12 cellular contexts compared by ENCODE assay signal in genomic region chr13:27442797-27443196, GRCh38.
DNase-seq lines count a peak whose midpoint lies in the region; ATAC-seq and TF ChIP-seq lines count a peak whose summit lies in the region.
"Had no signal": no experiment of that assay in that cellular context is flagged by ENCODE, and none has a peak within 500 bp of the region (broad histone marks: within the 10 kb centered on the region; RNA-seq: fewer than 3 reads in every experiment).

No MANE protein-coding gene starts in this region.

- peak overlapping the region; percentile 77 for H3K27ac Mint-ChIP-seq in T-helper 1 cell treated with Interleukin-12 subunit alpha and Interleukin-12 subunit beta and Interleukin-4 antibody, amounts not matched to agents 30 μg/mL and 1 μg/mL, for 36 hours
- H3K27ac Mint-ChIP-seq in activated naive CD8-positive, alpha-beta T cell treated with anti-CD3 and anti-CD28 coated beads, Interleukin-2, amount 50 U/mL, for 24 hours = peak overlapping the region; percentile 59
- H3K27ac Mint-ChIP-seq in nephron = peak overlapping the region in 2 of 3 experiments; percentile 20 to 41

- H2AFZ ChIP-seq in Loucy (ENCODE audit: low read length) (no peak overlapping the region), MM.1S (ENCODE audit: low read length) (no peak overlapping the region)

- no peak for ATAC-seq in activated naive CD8-positive, alpha-beta T cell treated with anti-CD3 and anti-CD28 coated beads, Interleukin-2, amount 50 U/mL, for 24 hours
- ATAC-seq in GM21381 (IDR thresholded peaks at IDR 0.05; ENCODE audit: unreplicated experiment) = no peak

- H3K4me1 ChIP-seq in Loucy (ENCODE audit: insufficient read depth, low read length, poor library complexity, severe bottlenecking) (peaks cover 72% of the 10 kb centered on the region), MM.1S (ENCODE audit: low read length) (peaks cover 23% of the 10 kb centered on the region; the same call in 1 of the 2 replicates)

- no peaks in the 10 kb centered on the region for H3K27me3 Mint-ChIP-seq in T-helper 1 cell treated with Interleukin-12 subunit alpha and Interleukin-12 subunit beta and Interleukin-4 antibody, amounts not matched to agents 30 μg/mL and 1 μg/mL, for 36 hours (ENCODE audit: low read depth)
- H3K27me3 Mint-ChIP-seq in activated naive CD8-positive, alpha-beta T cell treated with anti-CD3 and anti-CD28 coated beads, Interleukin-2, amount 50 U/mL, for 24 hours = no peaks in the 10 kb centered on the region
- H3K27me3 Mint-ChIP-seq in nephron (ENCODE audit: low read depth) = no peaks in the 10 kb centered on the region

- H3K9ac ChIP-seq in Loucy (ENCODE audit: low read depth, low read length, poor library complexity, severe bottlenecking) (peak overlapping the region; percentile 71), MM.1S (ENCODE audit: low read length) (no peak overlapping the region)

- H3K27me3 ChIP-seq in Loucy (ENCODE audit: insufficient read depth, low read length, poor library complexity, severe bottlenecking) = no peaks in the 10 kb centered on the region
- H3K27me3 ChIP-seq in brain microvascular endothelial cell (replicated peaks) = no peaks in the 10 kb centered on the region
- H3K27me3 ChIP-seq in MM.1S (replicated peaks; ENCODE audit: insufficient read depth, low read length) = no peaks in the 10 kb centered on the region
- H3K27me3 ChIP-seq: pancreas had no signal

- H3F3A ChIP-seq in Loucy (ENCODE audit: low read depth) (peaks cover 35% of the 10 kb centered on the region), MM.1S (ENCODE audit: insufficient read depth, low read length) (peaks cover 18% of the 10 kb centered on the region; the same call in 1 of the 2 replicates)

- in situ Hi-C loops in brain microvascular endothelial cell (cut with HindIII; ENCODE audit: low pct_ligation_motif_present, low sequenced_read_pairs) = no loop called here

- peaks cover 57% of the 10 kb centered on the region for H3K79me2 ChIP-seq in Loucy (ENCODE audit: insufficient read depth, low read length)
- peaks cover 22% of the 10 kb centered on the region for H3K79me2 ChIP-seq in MM.1S (ENCODE audit: low read length)

- peak overlapping the region; percentile 45 for H3K4me3 Mint-ChIP-seq in T-helper 1 cell treated with Interleukin-12 subunit alpha and Interleukin-12 subunit beta and Interleukin-4 antibody, amounts not matched to agents 30 μg/mL and 1 μg/mL, for 36 hours
- H3K4me3 Mint-ChIP-seq in activated naive CD8-positive, alpha-beta T cell treated with anti-CD3 and anti-CD28 coated beads, Interleukin-2, amount 50 U/mL, for 24 hours = peak overlapping the region; percentile 54
- no peak overlapping the region for H3K4me3 Mint-ChIP-seq in nephron

- H3K4me3 ChIP-seq in Loucy (ENCODE audit: low read length, poor library complexity, severe bottlenecking) = peak overlapping the region; percentile 69
- H3K4me3 ChIP-seq in brain microvascular endothelial cell (ENCODE audit: low read depth, low read length) = no peak overlapping the region
- H3K4me3 ChIP-seq in MM.1S (ENCODE audit: low read length) = no peak overlapping the region
- H3K4me3 ChIP-seq: pancreas had no signal

- H3K9me2 ChIP-seq in Loucy (replicated peaks; ENCODE audit: low read depth, low read length) = no peaks in the 10 kb centered on the region
- no peaks in the 10 kb centered on the region for H3K9me2 ChIP-seq in MM.1S (replicated peaks; ENCODE audit: insufficient read depth, low read length)

- H3K27ac ChIP-seq in brain microvascular endothelial cell (no peak overlapping the region), MM.1S (ENCODE audit: low read length) (no peak overlapping the region)
- H3K27ac ChIP-seq: pancreas had no signal

- H3K36me3 ChIP-seq in Loucy (ENCODE audit: insufficient read depth, low read length) (no peaks in the 10 kb centered on the region; the same call in 1 of the 2 replicates), brain microvascular endothelial cell (replicated peaks) (peaks cover 4% of the 10 kb centered on the region), MM.1S (replicated peaks; ENCODE audit: insufficient read depth, low read length) (no peaks in the 10 kb centered on the region)

- H3K36me3 Mint-ChIP-seq in T-helper 1 cell treated with Interleukin-12 subunit alpha and Interleukin-12 subunit beta and Interleukin-4 antibody, amounts not matched to agents 30 μg/mL and 1 μg/mL, for 36 hours (ENCODE audit: low read depth) = peaks cover 43% of the 10 kb centered on the region
- peaks cover 19% of the 10 kb centered on the region for H3K36me3 Mint-ChIP-seq in activated naive CD8-positive, alpha-beta T cell treated with anti-CD3 and anti-CD28 coated beads, Interleukin-2, amount 50 U/mL, for 24 hours (ENCODE audit: low read depth)
- H3K36me3 Mint-ChIP-seq in nephron (ENCODE audit: low read depth) = peaks cover 41% of the 10 kb centered on the region

- H4K20me1 ChIP-seq in Loucy (ENCODE audit: insufficient read depth, low read length, poor library complexity, severe bottlenecking) (no peaks in the 10 kb centered on the region), MM.1S (ENCODE audit: insufficient read depth, low read length) (no peaks in the 10 kb centered on the region)

- peaks cover 53% of the 10 kb centered on the region for H3K4me1 Mint-ChIP-seq in T-helper 1 cell treated with Interleukin-12 subunit alpha and Interleukin-12 subunit beta and Interleukin-4 antibody, amounts not matched to agents 30 μg/mL and 1 μg/mL, for 36 hours (ENCODE audit: low read depth)
- peaks cover 59% of the 10 kb centered on the region for H3K4me1 Mint-ChIP-seq in activated naive CD8-positive, alpha-beta T cell treated with anti-CD3 and anti-CD28 coated beads, Interleukin-2, amount 50 U/mL, for 24 hours
- peaks cover 12% of the 10 kb centered on the region for H3K4me1 Mint-ChIP-seq in nephron

- no peaks in the 10 kb centered on the region for H3K9me3 ChIP-seq in Loucy (ENCODE audit: insufficient read depth, low read depth, low read length)
- H3K9me3 ChIP-seq in MM.1S (replicated peaks; ENCODE audit: insufficient read depth, low read length) = no peaks in the 10 kb centered on the region
- H3K9me3 ChIP-seq: pancreas had no signal

- H3K9me3 Mint-ChIP-seq in T-helper 1 cell treated with Interleukin-12 subunit alpha and Interleukin-12 subunit beta and Interleukin-4 antibody, amounts not matched to agents 30 μg/mL and 1 μg/mL, for 36 hours = no peaks in the 10 kb centered on the region
- H3K9me3 Mint-ChIP-seq in activated naive CD8-positive, alpha-beta T cell treated with anti-CD3 and anti-CD28 coated beads, Interleukin-2, amount 50 U/mL, for 24 hours = no peaks in the 10 kb centered on the region
- no peaks in the 10 kb centered on the region for H3K9me3 Mint-ChIP-seq in nephron

- H3K4me2 ChIP-seq in Loucy (ENCODE audit: low read depth, low read length, poor library complexity, severe bottlenecking) (peak overlapping the region; percentile 86), MM.1S (ENCODE audit: low read depth, low read length) (no peak overlapping the region)

- TF ChIP-seq CTCF in Loucy (conservative IDR thresholded peaks at IDR 0.05; ENCODE audit: low read length) (no peak), nephron (IDR thresholded peaks at IDR 0.05; ENCODE audit: unreplicated experiment in 3 of 3) (no peak), brain microvascular endothelial cell (IDR thresholded peaks at IDR 0.05; ENCODE audit: low read depth, low read length, missing control alignments) (no peak), MM.1S (IDR thresholded peaks at IDR 0.05; ENCODE audit: low read length) (no peak)

- DNase-seq in T-helper 1 cell (no peak), brain microvascular endothelial cell (no peak), MM.1S (no peak)
- no peak for DNase-seq in activated naive CD8-positive, alpha-beta T cell treated with anti-CD3 and anti-CD28 coated beads, Interleukin-2, amount 50 U/mL, for 24 hours
- DNase-seq: COR-L47, HCEC 1CT, pancreas, substantia nigra had no signal

Comparison
In these comparisons a context has a peak if more than half of its experiments do, and no peak if none do; other contexts are left out.
1. H3K4me3 Mint-ChIP-seq: peak in T-helper 1 cell treated with Interleukin-12 subunit alpha and Interleukin-12 subunit beta and Interleukin-4 antibody, amounts not matched to agents 30 μg/mL and 1 μg/mL, for 36 hours (single experiment) and activated naive CD8-positive, alpha-beta T cell treated with anti-CD3 and anti-CD28 coated beads, Interleukin-2, amount 50 U/mL, for 24 hours (single experiment); none in nephron (0 of 3).
2. Peak in every context shown above with its lines, with median percentiles within 50 percentile points of each other: H3K27ac Mint-ChIP-seq.